12 cellular contexts compared by ENCODE assay signal in the genomic region with DNA sequence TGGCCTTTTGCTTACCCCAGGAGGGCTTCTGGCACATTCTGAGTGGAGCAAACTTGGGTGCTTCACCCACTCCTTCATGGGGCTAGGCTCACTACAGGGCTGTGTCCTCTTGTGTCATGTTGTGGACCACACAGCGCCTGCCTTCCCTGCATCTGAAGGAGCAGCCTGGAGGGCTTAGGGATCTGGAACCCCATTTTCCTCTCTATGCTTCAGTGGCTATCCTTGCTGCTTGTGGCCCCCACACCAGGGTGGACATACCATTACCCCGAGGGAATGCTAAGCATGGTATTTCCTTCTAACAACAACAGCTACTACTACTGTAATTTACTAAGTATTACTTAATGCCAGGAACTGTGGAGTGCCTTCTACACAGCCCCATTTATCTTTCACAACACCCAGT. TPM values are rescaled to one million over a fixed set of nuclear protein-coding genes. Genes with fewer than 3 reads are reported as not detected.
"Had no signal": no experiment of that assay in that cellular context is flagged by ENCODE, and none has a peak within 500 bp of the region (broad histone marks: within the 10 kb centered on the region; RNA-seq: fewer than 3 reads in every experiment).

No MANE protein-coding gene starts in this region.

RNA-seq across cellular contexts. Expression of a gene that starts 50.6 kb away (rescaled TPM):
- total RNA-seq: activated CD4-positive, alpha-beta T cell treated with anti-CD3 and anti-CD28 coated beads for 36 hours; activated CD4-positive, alpha-beta T cell treated with anti-CD3 and anti-CD28 coated beads, Interleukin-2, amount 10 ng/mL, durations not matched to agents 7 days and 5 days; activated CD8-positive, alpha-beta T cell treated with anti-CD3 and anti-CD28 coated beads, Interleukin-2, amount 10 ng/mL, durations not matched to agents 7 days and 5 days; activated naive CD8-positive, alpha-beta T cell treated with anti-CD3 and anti-CD28 coated beads, Interleukin-2, amount 10 ng/mL, durations not matched to agents 7 days and 5 days; adrenal gland; cardiac muscle cell; MCF 10A; Peyer's patch; SK-MEL-5; T-cell; T-helper 17 cell; WTC11 had no signal
- polyA plus RNA-seq: adrenal gland, cardiac muscle cell had no signal
